14 cellular contexts compared by ENCODE assay signal in the genomic region with DNA sequence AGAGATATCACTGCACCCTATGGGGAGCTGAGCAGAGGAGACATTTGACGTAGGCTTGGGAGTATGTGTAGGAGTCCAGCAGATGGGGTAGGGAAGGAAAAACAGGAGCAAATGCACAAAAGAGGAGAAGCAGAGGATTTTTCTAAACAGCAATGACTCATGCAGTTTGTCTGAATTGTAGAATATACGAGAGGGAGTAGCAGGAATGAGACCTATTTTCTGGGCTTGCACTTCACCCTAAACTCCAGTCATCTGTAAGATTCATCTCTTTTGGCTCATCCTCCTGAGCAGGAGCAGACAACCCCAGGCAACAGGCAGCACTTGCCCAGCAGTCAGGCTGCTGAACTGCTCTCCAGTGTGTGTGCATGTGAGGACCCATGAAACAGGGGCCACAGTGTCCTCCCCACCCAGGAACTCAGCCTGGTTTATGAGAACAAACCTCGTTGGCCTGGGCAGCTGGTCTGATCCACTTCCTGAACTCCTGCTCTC.
DNase-seq lines count a peak whose midpoint lies in the region; ATAC-seq, FAIRE-seq and TF ChIP-seq lines count a peak whose summit lies in the region.
"Had no signal": no experiment of that assay in that cellular context is flagged by ENCODE, and none has a peak within 500 bp of the region (broad histone marks: within the 10 kb centered on the region; RNA-seq: fewer than 3 reads in every experiment).

No MANE protein-coding gene starts in this region.

- intact Hi-C loops in tibial artery (cut with DNase I; ENCODE audit: low total_unique reads) (no loop called here), thyroid gland (cut with DNase I) (loop anchor here (10.0 kb wide), 1 partner anchor 97 kb away; the partner anchor contains the start of gene CDC42EP3)

- no peaks in the 10 kb centered on the region for H3K36me3 ChIP-seq in tibial artery
- H3K36me3 ChIP-seq in thyroid gland: no peaks in the 10 kb centered on the region

- H3K9me3 ChIP-seq in tibial artery (no peaks in the 10 kb centered on the region), thyroid gland (no peaks in the 10 kb centered on the region)

- DNase-seq in H54 (ENCODE audit: insufficient read length, low spot score) (no peak), astrocyte of the spinal cord (ENCODE audit: low read depth, low spot score) (peak; percentile 38), middle frontal gyrus (ENCODE audit: extremely low spot score, low spot score) (peak; percentile 10), tibial artery (no peak), thyroid gland (no peak)
- DNase-seq in activated T-cell treated with anti-CD3 and anti-CD28 coated beads, Interleukin-2, amount 50 U/mL, for 1 hour: no peak
- DNase-seq: activated naive CD4-positive, alpha-beta T cell treated with anti-CD3 and anti-CD28 coated beads for 36 hours; CD8-positive, alpha-beta memory T cell; NCI-H146; NCI-H82 had no signal

- H3K27ac ChIP-seq in tibial artery (peak overlapping the region; percentile 21), thyroid gland (no peak overlapping the region)
- H3K27ac ChIP-seq: epithelial cell of prostate, VCaP had no signal

- in situ Hi-C loops in astrocyte of the spinal cord (cut with HindIII; ENCODE audit: low sequenced_read_pairs): no loop called here

- TF ChIP-seq POLR2A in H54 (IDR thresholded peaks at IDR 0.05; ENCODE audit: low read depth, low read length) (peak; percentile 19; the same call in 1 of the 2 replicates), thyroid gland (IDR thresholded peaks at IDR 0.05) (no peak)

- H3K27me3 ChIP-seq in tibial artery (no peaks in the 10 kb centered on the region), thyroid gland (no peaks in the 10 kb centered on the region)

- H3K4me3 ChIP-seq in astrocyte of the spinal cord (ENCODE audit: low read depth, low read length) (no peak overlapping the region), tibial artery (no peak overlapping the region), thyroid gland (replicated peaks in 1 of 3) (no peak overlapping the region)

- no peak for TF ChIP-seq CTCF in astrocyte of the spinal cord (IDR thresholded peaks at IDR 0.05; ENCODE audit: low read depth, low read length)
- TF ChIP-seq CTCF in tibial artery (IDR thresholded peaks at IDR 0.05): no peak
- no peak for TF ChIP-seq CTCF in thyroid gland (IDR thresholded peaks at IDR 0.05)

- ATAC-seq in GM19463 (IDR thresholded peaks at IDR 0.05; ENCODE audit: unreplicated experiment): no peak
- ATAC-seq: HepG2 had no signal

- WGBS in thyroid gland, 2 donors: 49 to 98% methylated on average over 2 to 3 of the region's 3 CpGs

- FAIRE-seq in H54 (lab: Jason Lieb, UNC): no peak
- FAIRE-seq: HepG2 had no signal

- peaks cover 0 to 72% (median 38%) of the 10 kb centered on the region in 4 donors for H3K4me1 ChIP-seq in tibial artery
- peaks cover 0 to 11% of the 10 kb centered on the region in 2 donors for H3K4me1 ChIP-seq in thyroid gland

Comparison
In these comparisons a context has a peak if more than half of its experiments do, and no peak if none do; other contexts are left out.
1. DNase-seq: peak in astrocyte of the spinal cord (single experiment) and middle frontal gyrus (single experiment); none in H54 (single experiment), tibial artery (0 of 2), thyroid gland (0 of 2) and activated T-cell treated with anti-CD3 and anti-CD28 coated beads, Interleukin-2, amount 50 U/mL, for 1 hour (single experiment).
2. H3K27ac ChIP-seq: peak in tibial artery (2 of 2); none in thyroid gland (0 of 3).